ENCODE assay signal across 17 cellular contexts in the genomic region with DNA sequence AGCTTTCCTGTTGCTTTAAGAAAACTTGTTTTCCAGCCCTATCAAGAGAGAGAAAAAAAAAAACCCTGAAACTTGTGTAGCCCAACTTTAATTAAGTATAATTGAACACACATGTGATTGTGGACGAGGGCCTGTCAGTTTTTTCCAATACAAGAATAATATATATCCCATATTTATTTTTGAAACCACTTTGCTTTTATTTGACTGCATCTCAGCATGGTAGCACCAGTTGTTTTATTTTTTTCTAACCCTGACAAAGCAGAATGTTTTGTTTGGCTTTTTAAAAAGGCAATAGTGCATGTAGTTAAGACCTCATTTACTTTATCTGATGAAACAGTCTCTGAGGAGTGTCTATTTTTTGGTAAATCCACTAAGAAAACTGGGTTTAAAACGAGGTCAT.
DNase-seq lines count a peak whose midpoint lies in the region; ATAC-seq and TF ChIP-seq lines count a peak whose summit lies in the region.
"Had no signal": no experiment of that assay in that cellular context is flagged by ENCODE, and none has a peak within 500 bp of the region (broad histone marks: within the 10 kb centered on the region; RNA-seq: fewer than 3 reads in every experiment).

No MANE protein-coding gene starts in this region.

- no peaks in the 10 kb centered on the region for H3K9me3 ChIP-seq in gastrocnemius medialis
- H3K9me3 ChIP-seq: mucosa of descending colon had no signal

- no peaks in the 10 kb centered on the region for H3K4me1 ChIP-seq in gastrocnemius medialis

- DNase-seq in NCI-H2107 treated with DMSO at 0.1 percent for 48 hours (lab: John Stamatoyannopoulos, UW; ENCODE audit: unreplicated experiment) = peak; percentile 77
- DNase-seq in NCI-H2107 (lab: John Stamatoyannopoulos, UW) = no peak
- DNase-seq in NCI-H2171 treated with DMSO at 0.1 percent for 48 hours (lab: John Stamatoyannopoulos, UW) = peak; percentile 78
- peak; percentile 62 for DNase-seq in brain pericyte (ENCODE audit: low read depth, low spot score)
- DNase-seq in osteocyte (ENCODE audit: extremely low spot score, unreplicated experiment) = no peak
- DNase-seq in activated T-cell treated with anti-CD3 and anti-CD28 coated beads, Interleukin-2, amount 50 U/mL, for 48 hours = no peak
- no peak for DNase-seq in gastrocnemius medialis
- DNase-seq: 8988T; activated CD4-positive, CD25-positive, alpha-beta regulatory T cell; effector memory CD8-positive, alpha-beta T cell; left colon; mucosa of descending colon; nucleus accumbens; right cardiac atrium had no signal

- H3K27ac Mint-ChIP-seq in osteocyte (ENCODE audit: unreplicated experiment) = peak overlapping the region; percentile 65
- H3K27ac Mint-ChIP-seq: CD14-positive monocyte; effector memory CD8-positive, alpha-beta T cell had no signal

- H3K9me3 Mint-ChIP-seq in osteocyte (ENCODE audit: unreplicated experiment) = no peaks in the 10 kb centered on the region
- H3K9me3 Mint-ChIP-seq: activated T-helper 17 cell treated with anti-CD3 and anti-CD28 coated beads, Interleukin-2, amount 50 U/mL, for 72 hours; CD14-positive monocyte; effector memory CD8-positive, alpha-beta T cell had no signal

- intact Hi-C loops in gastrocnemius medialis (cut with DNase I; ENCODE audit: low total_unique reads) = no loop called here

- H3K36me3 Mint-ChIP-seq in osteocyte (ENCODE audit: unreplicated experiment) = peaks cover 1% of the 10 kb centered on the region

- in situ Hi-C loops in gastrocnemius medialis (cut with MboI; ENCODE audit: low sequenced_read_pairs in 4 of 4) = no loop called here

- H3K4me1 Mint-ChIP-seq in osteocyte (ENCODE audit: unreplicated experiment) = peaks cover 18% of the 10 kb centered on the region
- H3K4me1 Mint-ChIP-seq: CD14-positive monocyte had no signal

- TF ChIP-seq CTCF in osteocyte (IDR thresholded peaks at IDR 0.05) (no peak), gastrocnemius medialis (IDR thresholded peaks at IDR 0.05 in 4 of 5, conservative IDR thresholded peaks at IDR 0.05 in 1 of 5) (no peak)

- H3K27me3 Mint-ChIP-seq in osteocyte (ENCODE audit: unreplicated experiment) = no peaks in the 10 kb centered on the region
- H3K27me3 Mint-ChIP-seq: activated T-helper 17 cell treated with anti-CD3 and anti-CD28 coated beads, Interleukin-2, amount 50 U/mL, for 72 hours; effector memory CD8-positive, alpha-beta T cell had no signal

- ATAC-seq in GM18505 (IDR thresholded peaks at IDR 0.05; ENCODE audit: unreplicated experiment) (no peak), gastrocnemius medialis (no peak)
- ATAC-seq: effector memory CD8-positive, alpha-beta T cell; left colon; mucosa of descending colon had no signal

- H3K27ac ChIP-seq in gastrocnemius medialis = no peak overlapping the region

- peak overlapping the region; percentile 20 for H3K4me3 Mint-ChIP-seq in osteocyte (ENCODE audit: unreplicated experiment)
- H3K4me3 Mint-ChIP-seq: activated T-helper 17 cell treated with anti-CD3 and anti-CD28 coated beads, Interleukin-2, amount 50 U/mL, for 72 hours; CD14-positive monocyte; effector memory CD8-positive, alpha-beta T cell had no signal

- H3K27me3 ChIP-seq in gastrocnemius medialis = no peaks in the 10 kb centered on the region

- no peak overlapping the region for H3K4me3 ChIP-seq in gastrocnemius medialis
- H3K4me3 ChIP-seq: mucosa of descending colon had no signal

- TF ChIP-seq POLR2A in GM18505 (IDR thresholded peaks at IDR 0.05; ENCODE audit: borderline replicate concordance, extremely low read depth, insufficient read depth, insufficient read length) (no peak), gastrocnemius medialis (IDR thresholded peaks at IDR 0.05) (no peak)

- H3K36me3 ChIP-seq in gastrocnemius medialis = no peaks in the 10 kb centered on the region

Comparison
In these comparisons a context has a peak if more than half of its experiments do, and no peak if none do; other contexts are left out.
1. DNase-seq: peak in NCI-H2107 treated with DMSO at 0.1 percent for 48 hours (single experiment), NCI-H2171 treated with DMSO at 0.1 percent for 48 hours (single experiment) and brain pericyte (single experiment); none in NCI-H2107 (single experiment), osteocyte (single experiment), activated T-cell treated with anti-CD3 and anti-CD28 coated beads, Interleukin-2, amount 50 U/mL, for 48 hours (0 of 2) and gastrocnemius medialis (0 of 2).